23 cellular contexts compared by ENCODE assay signal in genomic region chr10:104478380-104478779, GRCh38.
DNase-seq lines count a peak whose midpoint lies in the region; TF ChIP-seq lines count a peak whose summit lies in the region.
"Had no signal": no experiment of that assay in that cellular context is flagged by ENCODE, and none has a peak within 500 bp of the region (broad histone marks: within the 10 kb centered on the region; RNA-seq: fewer than 3 reads in every experiment).

No MANE protein-coding gene starts in this region.

- no peaks in the 10 kb centered on the region for H3K4me1 Mint-ChIP-seq in immature natural killer cell
- H3K4me1 Mint-ChIP-seq: CD4-positive, CD25-positive, alpha-beta regulatory T cell had no signal

- H3K36me3 Mint-ChIP-seq in immature natural killer cell = no peaks in the 10 kb centered on the region
- H3K36me3 Mint-ChIP-seq: CD4-positive, CD25-positive, alpha-beta regulatory T cell had no signal

- H3K4me3 Mint-ChIP-seq in immature natural killer cell = no peak overlapping the region
- H3K4me3 Mint-ChIP-seq: CD4-positive, CD25-positive, alpha-beta regulatory T cell had no signal

- H3K9me3 Mint-ChIP-seq in immature natural killer cell = no peaks in the 10 kb centered on the region

- no peak for TF ChIP-seq CTCF in VCaP (conservative IDR thresholded peaks at IDR 0.05)

- peak; percentile 8 for DNase-seq in ELR (ENCODE audit: low read depth)
- DNase-seq in LHCN-M2 (ENCODE audit: low read depth) = peak; percentile 11
- peak; percentile 88 for DNase-seq in myocyte (ENCODE audit: low read depth)
- no peak for DNase-seq in medulla oblongata (ENCODE audit: extremely low spot score)
- no peak for DNase-seq in immature natural killer cell
- DNase-seq in glomerular visceral epithelial cell (ENCODE audit: extremely low spot score) = no peak
- DNase-seq in iPS-NIHi7 (ENCODE audit: extremely low spot score) = no peak
- DNase-seq: CD4-positive, CD25-positive, alpha-beta regulatory T cell; COR-L47; DMS79; GOT3; HCEC 1CT; KG1; MV-4-11; NCI-H1105 treated with DMSO at 0.1 percent for 48 hours; NCI-H1694 treated with DMSO at 0.1 percent for 48 hours; NCI-H446 treated with DMSO at 0.1 percent for 48 hours; NCI-H526 treated with DMSO at 0.1 percent for 48 hours; PC-3; RPMI8226; SHP77 treated with DMSO at 0.1 percent for 48 hours; SK-N-SH had no signal

- H3K27ac ChIP-seq in VCaP = peak overlapping the region; percentile 52; the same call in 1 of the 2 replicates

- peaks cover 0 to 8% (median 0%) of the 10 kb centered on the region in 3 donors for H3K27me3 Mint-ChIP-seq in immature natural killer cell (ENCODE audit: low read depth in 3 of 3)

- no peak overlapping the region for H3K27ac Mint-ChIP-seq in immature natural killer cell
- H3K27ac Mint-ChIP-seq: CD4-positive, CD25-positive, alpha-beta regulatory T cell had no signal

Comparison
In these comparisons a context has a peak if more than half of its experiments do, and no peak if none do; other contexts are left out.
1. DNase-seq: peak in ELR (single experiment), LHCN-M2 (single experiment) and myocyte (single experiment); none in medulla oblongata (single experiment), immature natural killer cell (0 of 3), glomerular visceral epithelial cell (single experiment) and iPS-NIHi7 (single experiment).